In genomic region chr9:124852829-124853531, GRCh38 we compare ENCODE assay signal across 7 cellular contexts.
DNase-seq lines count a peak whose midpoint lies in the region; ATAC-seq and TF ChIP-seq lines count a peak whose summit lies in the region.

A gene with protein sequence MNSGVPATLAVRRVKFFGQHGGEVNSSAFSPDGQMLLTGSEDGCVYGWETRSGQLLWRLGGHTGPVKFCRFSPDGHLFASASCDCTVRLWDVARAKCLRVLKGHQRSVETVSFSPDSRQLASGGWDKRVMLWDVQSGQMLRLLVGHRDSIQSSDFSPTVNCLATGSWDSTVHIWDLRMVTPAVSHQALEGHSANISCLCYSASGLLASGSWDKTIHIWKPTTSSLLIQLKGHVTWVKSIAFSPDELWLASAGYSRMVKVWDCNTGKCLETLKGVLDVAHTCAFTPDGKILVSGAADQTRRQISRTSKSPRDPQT (plus strand): TSS chr9:124853460. CDS start chr9:124853532, 72 bp downstream.

- peak; percentile 68 for ATAC-seq in HG02884 (IDR thresholded peaks at IDR 0.05; ENCODE audit: unreplicated experiment)

- peak; percentile 92 for DNase-seq in GM13976 (ENCODE audit: low spot score)
- peak; percentile 31 for DNase-seq in NCI-H2227 treated with DMSO at 0.1 percent for 48 hours (lab: John Stamatoyannopoulos, UW)
- DNase-seq in activated CD4-positive, alpha-beta T cell treated with anti-CD3 and anti-CD28 coated beads for 24 hours (ENCODE audit: low read depth in 2 of 2), result peak; percentile 56 to 62
- peak; percentile 83 for DNase-seq in choroid plexus epithelial cell (ENCODE audit: low read depth)
- DNase-seq in kidney tubule cell (ENCODE audit: low spot score), result peak; percentile 85
- peak; percentile 65 to 74 for DNase-seq in stimulated activated CD4-positive, alpha-beta T cell treated with anti-CD3 and anti-CD28 coated beads, Interleukin-1b, Interleukin-23, amount 100 ng/mL, for 4 hours (ENCODE audit: low read depth in 2 of 2)

- TF ChIP-seq CTCF in GM13976 (IDR thresholded peaks at IDR 0.05; ENCODE audit: borderline replicate concordance, control extremely low read depth, extremely low read depth, insufficient read depth, missing control alignments) (peak; percentile 96), choroid plexus epithelial cell (conservative IDR thresholded peaks at IDR 0.05; ENCODE audit: low read depth, low read length) (peak; percentile 77)

- in situ Hi-C loops in GM13976 (cut with MboI; ENCODE audit: low sequenced_read_pairs, unreplicated experiment), result loop anchor here (25.0 kb wide), 1 partner anchor 509 kb away; no protein-coding TSS in a partner anchor

- peak within 1 kb of the TSS; percentile 63 for H3K4me3 ChIP-seq in choroid plexus epithelial cell (ENCODE audit: low read depth, low read length)

Comparison
In these comparisons a context has a peak if more than half of its experiments do, and no peak if none do; other contexts are left out.
1. Peak in every context shown above with its lines: DNase-seq, ATAC-seq and H3K4me3 ChIP-seq.
2. DNase-seq: peak in every context shown above with its lines; median percentile 92 in GM13976; 85 in kidney tubule cell; 83 in choroid plexus epithelial cell; 70 in stimulated activated CD4-positive, alpha-beta T cell treated with anti-CD3 and anti-CD28 coated beads, Interleukin-1b, Interleukin-23, amount 100 ng/mL, for 4 hours; 59 in activated CD4-positive, alpha-beta T cell treated with anti-CD3 and anti-CD28 coated beads for 24 hours; 31 in NCI-H2227 treated with DMSO at 0.1 percent for 48 hours.